In genomic region chr20:10404959-10405530, GRCh38 we compare ENCODE assay signal across 17 cellular contexts. TPM values are rescaled to one million over a fixed set of nuclear protein-coding genes. Genes with fewer than 3 reads are reported as not detected.
DNase-seq lines count a peak whose midpoint lies in the region; ATAC-seq, FAIRE-seq and TF ChIP-seq lines count a peak whose summit lies in the region.
"Had no signal": no experiment of that assay in that cellular context is flagged by ENCODE, and none has a peak within 500 bp of the region (broad histone marks: within the 10 kb centered on the region; RNA-seq: fewer than 3 reads in every experiment).

No MANE protein-coding gene starts in this region.

- H3K36me3 Mint-ChIP-seq in endodermal cell (ENCODE audit: low read depth) = no peaks in the 10 kb centered on the region

- no peak overlapping the region for H3K27ac Mint-ChIP-seq in endodermal cell

- intact Hi-C loops in body of pancreas (cut with DNase I) = no loop called here
- intact Hi-C loops in right lobe of liver (cut with DNase I) = no loop called here

- TF ChIP-seq RAD21 in A549 (conservative IDR thresholded peaks at IDR 0.05 in 1 of 2, IDR thresholded peaks at IDR 0.05 in 1 of 2) = peak in 1 of 2 experiments; percentile 19; a peak in 1 of 5 replicates

- no peak overlapping the region for H3K4me3 Mint-ChIP-seq in endodermal cell
- H3K4me3 Mint-ChIP-seq: CD14-positive monocyte; CD4-positive, alpha-beta memory T cell; H9 had no signal

- CTCF ChIA-PET in A549 (lab: Yijun Ruan, JAX) = interaction anchor here (0.8 to 3.5 kb wide), 4 partner anchors 21 to 427 kb away, joined by 3 to 12 read pairs (median 7); no protein-coding TSS in a partner anchor
- CTCF ChIA-PET in GM10248 (lab: Yijun Ruan, JAX) = interaction anchor here (2.6 kb wide), 1 partner anchor 22 kb away, joined by 12 read pairs; no protein-coding TSS in a partner anchor

- H3K4me3 ChIP-seq in A549 (no peak overlapping the region), body of pancreas (no peak overlapping the region), endodermal cell (ENCODE audit: low read length) (no peak overlapping the region), right lobe of liver (no peak overlapping the region), right atrium auricular region (no peak overlapping the region)
- H3K4me3 ChIP-seq: BLaER1 had no signal

- H3K36me3 ChIP-seq in body of pancreas (replicated peaks in 1 of 2; ENCODE audit: insufficient read depth in 1 of 2, low read depth in 2 of 2) (peaks cover 0 to 6% of the 10 kb centered on the region in 2 donors), endodermal cell (ENCODE audit: control insufficient read depth, insufficient read depth, low read length) (peaks cover 3% of the 10 kb centered on the region), right lobe of liver (no peaks in the 10 kb centered on the region), right atrium auricular region (peaks cover 14% of the 10 kb centered on the region)

- H3K27me3 ChIP-seq in body of pancreas = no peaks in the 10 kb centered on the region
- H3K27me3 ChIP-seq in endodermal cell (ENCODE audit: control insufficient read depth, insufficient read depth, low read length, poor library complexity, severe bottlenecking) = no peaks in the 10 kb centered on the region
- H3K27me3 ChIP-seq in right lobe of liver = no peaks in the 10 kb centered on the region
- H3K27me3 ChIP-seq in right atrium auricular region = no peaks in the 10 kb centered on the region
- H3K27me3 ChIP-seq: BLaER1 had no signal

- DNase-seq in A549 (ENCODE audit: low read depth in 1 of 2, low spot score in 1 of 2) (no peak), body of pancreas (peak in 3 of 4 donors; percentile 20 to 63 (median 36)), endodermal cell (no peak), right lobe of liver (peak in 1 of 3 donors; percentile 46), right atrium auricular region (ENCODE audit: low spot score) (no peak), GM10248 (ENCODE audit: extremely low spot score) (no peak), ecto neural progenitor cell (ENCODE audit: low spot score) (no peak)
- no peak for DNase-seq in activated effector memory CD4-positive, alpha-beta T cell treated with Interleukin-2 at 50 U/mL for 16 hours
- DNase-seq: CD4-positive, alpha-beta memory T cell; DMS79 treated with DMSO at 0.1 percent for 48 hours; H9 had no signal

- H3K9me3 ChIP-seq in A549 = no peaks in the 10 kb centered on the region
- H3K9me3 ChIP-seq in body of pancreas = no peaks in the 10 kb centered on the region
- H3K9me3 ChIP-seq in endodermal cell (ENCODE audit: control insufficient read depth, low read length) = no peaks in the 10 kb centered on the region
- no peaks in the 10 kb centered on the region for H3K9me3 ChIP-seq in right lobe of liver
- H3K9me3 ChIP-seq in right atrium auricular region = no peaks in the 10 kb centered on the region
- H3K9me3 ChIP-seq: BLaER1 had no signal

- H3K4me1 ChIP-seq in A549 (peaks cover 35% of the 10 kb centered on the region), body of pancreas (peaks cover 6% of the 10 kb centered on the region), endodermal cell (ENCODE audit: control insufficient read depth, insufficient read depth, low read length) (no peaks in the 10 kb centered on the region), right lobe of liver (peaks cover 0 to 13% (median 6%) of the 10 kb centered on the region in 4 donors), right atrium auricular region (no peaks in the 10 kb centered on the region)
- H3K4me1 ChIP-seq: BLaER1 had no signal

- 75% methylated on average over 4 of the region's 4 CpGs for WGBS in A549 (ENCODE audit: missing lambda C conversion rate)
- WGBS in body of pancreas, 2 donors = 37 to 39% methylated on average over 4 of the region's 4 CpGs
- WGBS in endodermal cell (ENCODE audit: insufficient coverage in 1 of 2, insufficient read length in 1 of 2), 2 experiments = 93 to 100% methylated on average over 2 to 3 of the region's 4 CpGs
- 24% methylated on average over 4 of the region's 4 CpGs for WGBS in right lobe of liver (ENCODE audit: insufficient coverage, low coverage, low lambda C conversion rate, missing lambda C conversion rate)

- POLR2A ChIA-PET in A549 (lab: Yijun Ruan, JAX) (interaction anchor here (0.5 kb wide), 1 partner anchor 112 kb away, joined by 5 read pairs; no protein-coding TSS in a partner anchor), GM10248 (lab: Yijun Ruan, JAX) (no interaction called here)

- peak; percentile 63 for FAIRE-seq in A549 (lab: Jason Lieb, UNC)
- FAIRE-seq: GM12891, GM19239, H1 had no signal

- no peaks in the 10 kb centered on the region for H3K27me3 Mint-ChIP-seq in endodermal cell (ENCODE audit: insufficient read depth)
- H3K27me3 Mint-ChIP-seq: CD4-positive, alpha-beta memory T cell had no signal

- TF ChIP-seq EP300 in A549 (IDR thresholded peaks at IDR 0.05) = no peak

- H3K9me3 Mint-ChIP-seq in endodermal cell = no peaks in the 10 kb centered on the region
- H3K9me3 Mint-ChIP-seq: CD14-positive monocyte; CD4-positive, alpha-beta memory T cell; H9 had no signal

- TF ChIP-seq CTCF in A549 (IDR thresholded peaks at IDR 0.05) (no peak), body of pancreas (IDR thresholded peaks at IDR 0.05) (peak in 3 of 7 experiments; percentile 19 to 36 (median 31)), endodermal cell (conservative IDR thresholded peaks at IDR 0.05) (peak; percentile 31), right lobe of liver (IDR thresholded peaks at IDR 0.05) (peak; percentile 6 to 37 (median 22)), right atrium auricular region (IDR thresholded peaks at IDR 0.05) (no peak), GM10248 (IDR thresholded peaks at IDR 0.05; ENCODE audit: control extremely low read depth, extremely low read depth, low read depth, missing control alignments) (no peak)

- TF ChIP-seq POLR2A in A549 (IDR thresholded peaks at IDR 0.05; ENCODE audit: low read length) (no peak), body of pancreas (IDR thresholded peaks at IDR 0.05) (no peak), right lobe of liver (IDR thresholded peaks at IDR 0.05) (no peak)

- no peak overlapping the region for H3K9ac ChIP-seq in endodermal cell (ENCODE audit: extremely low read depth, low read length, poor library complexity, severe bottlenecking)
- H3K9ac ChIP-seq: BLaER1 had no signal

- ATAC-seq in A549 (no peak), body of pancreas (no peak), right lobe of liver (peak; percentile 56 to 82 (median 78))

- H3K4me2 ChIP-seq in A549 = no peak overlapping the region
- H3K4me2 ChIP-seq: BLaER1 had no signal

- H3K27ac ChIP-seq in A549 = peak overlapping the region; percentile 9 to 45; a peak in 3 of 6 replicates
- peak overlapping the region in 1 of 4 donors; percentile 25 for H3K27ac ChIP-seq in body of pancreas
- no peak overlapping the region for H3K27ac ChIP-seq in endodermal cell (ENCODE audit: low read depth, low read length)
- H3K27ac ChIP-seq in right lobe of liver = no peak overlapping the region
- no peak overlapping the region for H3K27ac ChIP-seq in right atrium auricular region
- H3K27ac ChIP-seq: 22Rv1, BLaER1 had no signal

- no peaks in the 10 kb centered on the region for H3K4me1 Mint-ChIP-seq in endodermal cell
- H3K4me1 Mint-ChIP-seq: CD4-positive, alpha-beta memory T cell; H9 had no signal

TF ChIP-seq in A549, 52 proteins besides CTCF, POLR2A, EP300 and RAD21:
- TF ChIP-seq FOSL2 (IDR thresholded peaks at IDR 0.05) = no peak
- peak; percentile 16; the same call in 1 of the 2 replicates for TF ChIP-seq FOSL2 (CRISPR knock-in tag; IDR thresholded peaks at IDR 0.05)
- TF ChIP-seq FOXS1 (CRISPR knock-in tag; IDR thresholded peaks at IDR 0.05) = no peak

RNA-seq across cellular contexts. Expression of gene MKKS, which starts 29.0 kb away (rescaled TPM):
- polyA plus RNA-seq in A549 (2011; rRNA removed) = 85.2 and 94.2 TPM in 2 replicates
- polyA plus RNA-seq in A549 (2012; cell fraction: cytosol; rRNA removed) = 16.8 and 17.8 TPM in 2 replicates
- 4.5 and 7.3 TPM in 2 replicates for polyA plus RNA-seq in A549 (2012; cell fraction: nucleus; rRNA removed)
- polyA plus RNA-seq in A549 (2017; fragmentation: RNase III; extraction: RNeasy Plus Mini Kit Qiagen cat#74134 plus additional on column Dnase treatment) = 24.3 to 27.6 TPM (median 25.8 TPM) in 3 replicates
- 24.7 and 24.9 TPM in 2 replicates for polyA minus RNA-seq in A549 (2011; rRNA and poly(A)+ RNA removed)
- 1 to 10 TPM; 5.3 to 8.6 TPM for total RNA-seq in body of pancreas
- total RNA-seq in endodermal cell = 10 to 100 TPM; 13.2 to 13.8 TPM
- polyA plus RNA-seq in endodermal cell (2013, experiment 1 of 2) = 22.0 TPM
- 22.1 TPM for polyA plus RNA-seq in endodermal cell (2013, experiment 2 of 2)
- 10 to 100 TPM; 11.4 to 17.6 (median 12.1) TPM for total RNA-seq in right lobe of liver
- 10 to 100 TPM; 12.4 to 15.4 TPM for total RNA-seq in right atrium auricular region

RNA-seq across cellular contexts. Expression of gene SLX4IP, which starts 30.1 kb away (rescaled TPM):
- polyA plus RNA-seq in A549 (2011; rRNA removed) = 7.5 and 8.0 TPM in 2 replicates
- polyA plus RNA-seq in A549 (2012; cell fraction: cytosol; rRNA removed) = 0.83 and 1.0 TPM in 2 replicates
- polyA plus RNA-seq in A549 (2012; cell fraction: nucleus; rRNA removed) = 2.0 and 2.9 TPM in 2 replicates
- polyA plus RNA-seq in A549 (2017; fragmentation: RNase III; extraction: RNeasy Plus Mini Kit Qiagen cat#74134 plus additional on column Dnase treatment) = 3.3 to 3.5 TPM (median 3.4 TPM) in 3 replicates
- 17.4 and 18.8 TPM in 2 replicates for polyA minus RNA-seq in A549 (2011; rRNA and poly(A)+ RNA removed)
- total RNA-seq in body of pancreas = 1 to 10 TPM; 4.3 to 4.7 TPM
- 1 to 10 TPM; 9.2 to 9.5 TPM for total RNA-seq in endodermal cell
- polyA plus RNA-seq in endodermal cell (2013, experiment 1 of 2) = 5.1 TPM
- 5.3 TPM for polyA plus RNA-seq in endodermal cell (2013, experiment 2 of 2)
- 1 to 10 TPM; 2.0 to 4.0 (median 3.5) TPM for total RNA-seq in right lobe of liver
- total RNA-seq in right atrium auricular region = 1 to 10 TPM; 1.1 to 2.0 TPM

Comparison
In these comparisons a context has a peak if more than half of its experiments do, and no peak if none do; other contexts are left out.
1. ATAC-seq: peak in right lobe of liver (4 of 4); none in A549 (0 of 2) and body of pancreas (single experiment).
2. DNase-seq: peak in body of pancreas (3 of 4); none in A549 (0 of 2), endodermal cell (single experiment), right atrium auricular region (single experiment), activated effector memory CD4-positive, alpha-beta T cell treated with Interleukin-2 at 50 U/mL for 16 hours (single experiment), GM10248 (single experiment) and ecto neural progenitor cell (single experiment).
3. H3K27ac ChIP-seq: peak in A549 (2 of 2); none in endodermal cell (single experiment), right lobe of liver (0 of 3) and right atrium auricular region (0 of 2).
4. CTCF ChIP-seq: peak in endodermal cell (single experiment) and right lobe of liver (4 of 4); none in A549 (single experiment), right atrium auricular region (0 of 2) and GM10248 (single experiment).